24 cellular contexts compared by ENCODE assay signal in the genomic region with DNA sequence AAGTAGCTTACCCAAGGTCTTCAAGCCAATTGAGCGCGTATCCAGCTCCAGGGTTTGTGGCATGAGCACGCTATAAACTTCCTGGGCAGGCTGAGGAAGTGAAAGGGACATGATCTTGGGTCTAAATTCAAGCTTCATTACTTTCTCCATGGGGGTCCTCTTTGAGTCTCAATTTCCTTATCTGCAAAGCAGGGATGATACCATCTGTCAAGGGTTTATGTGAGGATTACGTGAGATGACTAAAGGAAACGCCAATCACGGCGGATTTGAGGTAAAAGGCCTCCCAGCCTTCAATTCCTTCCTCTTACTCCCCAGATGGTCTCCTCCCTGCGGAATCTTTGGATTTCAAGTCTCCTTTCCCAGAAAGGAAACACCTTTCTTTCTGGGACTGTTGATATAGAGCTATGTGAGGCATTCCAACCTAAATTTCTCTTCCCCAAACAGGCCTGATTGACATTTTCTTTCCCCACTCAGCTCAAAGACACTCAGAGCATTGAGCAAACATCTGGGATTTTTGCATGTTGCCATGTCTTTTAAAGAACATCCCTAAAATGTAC.
"Had no signal": no experiment of that assay in that cellular context is flagged by ENCODE, and none has a peak within 500 bp of the region (broad histone marks: within the 10 kb centered on the region; RNA-seq: fewer than 3 reads in every experiment).

No MANE protein-coding gene starts in this region.

- H3K36me3 ChIP-seq: adrenal gland, ascending aorta, brain microvascular endothelial cell, sigmoid colon, transverse colon had no signal

- H3K4me3 ChIP-seq: adrenal gland, ascending aorta, lung, sigmoid colon, smooth muscle cell, transverse colon had no signal

- H3K27ac ChIP-seq: adrenal gland, ascending aorta, brain microvascular endothelial cell, foreskin keratinocyte, sigmoid colon, transverse colon had no signal

- H3K27me3 ChIP-seq: adrenal gland, ascending aorta, brain microvascular endothelial cell, foreskin keratinocyte, sigmoid colon, transverse colon had no signal

- H3K4me3 Mint-ChIP-seq: activated T-cell treated with anti-CD3 and anti-CD28 coated beads, Interleukin-2, amount 50 U/mL, for 24 hours; activated T-helper 17 cell treated with anti-CD3 and anti-CD28 coated beads, Interleukin-2, amount 50 U/mL, for 72 hours; immature natural killer cell; naive thymus-derived CD4-positive, alpha-beta T cell; stimulated activated naive B cell treated with anti-CD40 and anti-IgM and Interleukin-4, amounts not matched to agents 10 μg/mL and 1 μg/mL and 100 μg/mL, for 72 hours had no signal

- H3K9me3 Mint-ChIP-seq: activated naive CD4-positive, alpha-beta T cell treated with anti-CD3 and anti-CD28 coated beads, Interleukin-2, amount 50 U/mL, for 72 hours; activated T-cell treated with anti-CD3 and anti-CD28 coated beads, Interleukin-2, amount 50 U/mL, for 24 hours; activated T-helper 17 cell treated with anti-CD3 and anti-CD28 coated beads, Interleukin-2, amount 50 U/mL, for 72 hours had no signal

- H3K4me1 Mint-ChIP-seq: activated T-helper 17 cell treated with anti-CD3 and anti-CD28 coated beads, Interleukin-2, amount 50 U/mL, for 72 hours; immature natural killer cell; naive thymus-derived CD4-positive, alpha-beta T cell; stimulated activated naive B cell treated with anti-CD40 and anti-IgM and Interleukin-4, amounts not matched to agents 10 μg/mL and 1 μg/mL and 100 μg/mL, for 72 hours had no signal

- H3K4me1 ChIP-seq: adrenal gland, ascending aorta, foreskin keratinocyte, sigmoid colon, transverse colon had no signal

- H3K27ac Mint-ChIP-seq: activated naive CD4-positive, alpha-beta T cell treated with anti-CD3 and anti-CD28 coated beads, Interleukin-2, amount 50 U/mL, for 72 hours; activated T-cell treated with anti-CD3 and anti-CD28 coated beads, Interleukin-2, amount 50 U/mL, for 24 hours; activated T-helper 17 cell treated with anti-CD3 and anti-CD28 coated beads, Interleukin-2, amount 50 U/mL, for 72 hours; immature natural killer cell; naive thymus-derived CD4-positive, alpha-beta T cell; stimulated activated naive B cell treated with anti-CD40 and anti-IgM and Interleukin-4, amounts not matched to agents 10 μg/mL and 1 μg/mL and 100 μg/mL, for 72 hours had no signal

- DNase-seq: activated CD4-positive, alpha-beta T cell treated with anti-CD3 and anti-CD28 coated beads for 1 hour; activated CD4-positive, alpha-beta T cell treated with anti-CD3 and anti-CD28 coated beads, Interleukin-2, amount 50 U/mL, for 1 hour; activated CD8-positive, alpha-beta memory T cell treated with anti-CD3 and anti-CD28 coated beads for 24 hours; activated CD8-positive, alpha-beta memory T cell treated with anti-CD3 and anti-CD28 coated beads, Interleukin-2, amount 50 U/mL, for 4 hours; activated T-cell treated with anti-CD3 and anti-CD28 coated beads, Interleukin-2, amount 50 U/mL, for 24 hours; adrenal gland; brain microvascular endothelial cell; central memory CD4-positive, alpha-beta T cell; dermis blood vessel endothelial cell; effector CD8-positive, alpha-beta T cell; foreskin keratinocyte; immature natural killer cell; naive thymus-derived CD4-positive, alpha-beta T cell; sigmoid colon; stimulated activated CD4-positive, alpha-beta T cell treated with anti-CD3 and anti-CD28 coated beads, Interleukin-2, amount 100 ng/mL, for 48 hours; stimulated activated CD8-positive, alpha-beta memory T cell treated with anti-CD3 and anti-CD28 coated beads, Interleukin-4, amount 100 ng/mL, for 48 hours; stimulated activated naive B cell treated with anti-CD40 and anti-IgM and Interleukin-4, amounts not matched to agents 10 μg/mL and 1 μg/mL and 100 μg/mL, for 72 hours; transverse colon had no signal

- H3K4me2 ChIP-seq: smooth muscle cell had no signal

- H3K27me3 Mint-ChIP-seq: activated T-cell treated with anti-CD3 and anti-CD28 coated beads, Interleukin-2, amount 50 U/mL, for 24 hours; activated T-helper 17 cell treated with anti-CD3 and anti-CD28 coated beads, Interleukin-2, amount 50 U/mL, for 72 hours; stimulated activated naive B cell treated with anti-CD40 and anti-IgM and Interleukin-4, amounts not matched to agents 10 μg/mL and 1 μg/mL and 100 μg/mL, for 72 hours had no signal

- ATAC-seq: activated naive CD4-positive, alpha-beta T cell treated with anti-CD3 and anti-CD28 coated beads, Interleukin-2, amount 50 U/mL, for 72 hours; activated T-helper 17 cell treated with anti-CD3 and anti-CD28 coated beads, Interleukin-2, amount 50 U/mL, for 72 hours; foreskin keratinocyte; left lobe of liver; naive thymus-derived CD4-positive, alpha-beta T cell; stimulated activated naive B cell treated with anti-CD40 and anti-IgM and Interleukin-4, amounts not matched to agents 10 μg/mL and 1 μg/mL and 100 μg/mL, for 72 hours had no signal

- H3K36me3 Mint-ChIP-seq: activated naive CD4-positive, alpha-beta T cell treated with anti-CD3 and anti-CD28 coated beads, Interleukin-2, amount 50 U/mL, for 72 hours; immature natural killer cell; naive thymus-derived CD4-positive, alpha-beta T cell; stimulated activated naive B cell treated with anti-CD40 and anti-IgM and Interleukin-4, amounts not matched to agents 10 μg/mL and 1 μg/mL and 100 μg/mL, for 72 hours had no signal

- H3K9me3 ChIP-seq: adrenal gland, ascending aorta, sigmoid colon, transverse colon had no signal
